Comparison of ENCODE assay signal across 8 cellular contexts in genomic region chr1:187928288-187928687, GRCh38.
DNase-seq lines count a peak whose midpoint lies in the region; ATAC-seq and TF ChIP-seq lines count a peak whose summit lies in the region.

No MANE protein-coding gene starts in this region.

- H3K27ac Mint-ChIP-seq in glutamatergic neuron (ENCODE audit: unreplicated experiment), result peak overlapping the region; percentile 77

- H3K9me2 ChIP-seq in GM23248 (ENCODE audit: insufficient read depth) (no peaks in the 10 kb centered on the region), OCI-LY1 (ENCODE audit: low read depth, low read length) (no peaks in the 10 kb centered on the region)

- H3K36me3 ChIP-seq in GM23248 (ENCODE audit: low read depth) (no peaks in the 10 kb centered on the region), OCI-LY1 (ENCODE audit: insufficient read depth, low read length) (no peaks in the 10 kb centered on the region), ascending aorta (no peaks in the 10 kb centered on the region)

- H3K27me3 ChIP-seq in GM23248 (replicated peaks; ENCODE audit: insufficient read depth) (no peaks in the 10 kb centered on the region), OCI-LY1 (ENCODE audit: insufficient read depth, low read length) (no peaks in the 10 kb centered on the region), ascending aorta (no peaks in the 10 kb centered on the region)

- DNase-seq in A172 (ENCODE audit: low spot score) (peak; percentile 56), GM23248 (peak; percentile 32), glutamatergic neuron (peak; percentile 66), ascending aorta (ENCODE audit: low spot score in 2 of 2) (no peak), SKM-1 treated with dmso at 0.1 percent for 144 hours (lab: John Stamatoyannopoulos, UW; ENCODE audit: unreplicated experiment) (no peak)
- no peak for DNase-seq in activated T-cell treated with anti-CD3 and anti-CD28 coated beads, Interleukin-2, amount 50 U/mL, for 48 hours

- no peaks in the 10 kb centered on the region for H3K9me3 ChIP-seq in GM23248 (ENCODE audit: low read depth)
- no peaks in the 10 kb centered on the region for H3K9me3 ChIP-seq in OCI-LY1 (ENCODE audit: low read length)
- H3K9me3 ChIP-seq in ascending aorta, result no peaks in the 10 kb centered on the region

- no peak overlapping the region for H3K4me3 Mint-ChIP-seq in glutamatergic neuron (ENCODE audit: unreplicated experiment)

- in situ Hi-C loops in GM23248 (cut with MboI), result no loop called here

- no peaks in the 10 kb centered on the region for H3K79me2 ChIP-seq in GM23248 (ENCODE audit: insufficient read depth)
- H3K79me2 ChIP-seq in OCI-LY1 (ENCODE audit: insufficient read depth, low read length), result no peaks in the 10 kb centered on the region

- H4K20me1 ChIP-seq in GM23248 (ENCODE audit: insufficient read depth) (no peaks in the 10 kb centered on the region), OCI-LY1 (ENCODE audit: insufficient read depth, low read length) (no peaks in the 10 kb centered on the region)

- no peak overlapping the region for H3K9ac ChIP-seq in GM23248
- no peak overlapping the region for H3K9ac ChIP-seq in OCI-LY1 (ENCODE audit: low read length)

- H3F3A ChIP-seq in GM23248 (ENCODE audit: insufficient read depth) (no peaks in the 10 kb centered on the region), OCI-LY1 (ENCODE audit: insufficient read depth, low read length) (no peaks in the 10 kb centered on the region)

- WGBS in GM23248 (ENCODE audit: low coverage in 1 of 2, low lambda C conversion rate in 2 of 2, missing lambda C conversion rate in 2 of 2), 2 experiments, result 2 to 5% methylated on average over 4 of the region's 4 CpGs

- H3K27ac ChIP-seq in GM23248, result no peak overlapping the region
- H3K27ac ChIP-seq in OCI-LY1 (ENCODE audit: low read depth, low read length, poor library complexity, severe bottlenecking), result no peak overlapping the region
- H3K27ac ChIP-seq in ascending aorta, result no peak overlapping the region

- no peaks in the 10 kb centered on the region for H3K36me3 Mint-ChIP-seq in glutamatergic neuron (ENCODE audit: unreplicated experiment)

- TF ChIP-seq CTCF in OCI-LY1 (IDR thresholded peaks at IDR 0.05; ENCODE audit: low read length), result peak; percentile 19; the same call in 1 of the 2 replicates
- TF ChIP-seq CTCF in glutamatergic neuron (IDR thresholded peaks at IDR 0.05; ENCODE audit: partially characterized antibody, unreplicated experiment), result no peak
- no peak for TF ChIP-seq CTCF in ascending aorta (IDR thresholded peaks at IDR 0.05)

- H3K4me2 ChIP-seq in GM23248 (ENCODE audit: unreplicated experiment) (no peak overlapping the region), OCI-LY1 (ENCODE audit: low read length) (no peak overlapping the region)

- no peaks in the 10 kb centered on the region for H3K27me3 Mint-ChIP-seq in glutamatergic neuron (ENCODE audit: unreplicated experiment)

- H3K4me3 ChIP-seq in GM23248, result no peak overlapping the region
- H3K4me3 ChIP-seq in OCI-LY1 (ENCODE audit: low read depth, low read length, poor library complexity, severe bottlenecking), result no peak overlapping the region
- no peak overlapping the region for H3K4me3 ChIP-seq in ascending aorta

- H2AFZ ChIP-seq in GM23248 (peak overlapping the region; percentile 45; the same call in 1 of the 2 replicates), OCI-LY1 (ENCODE audit: low read length) (no peak overlapping the region)

- H3K4me1 Mint-ChIP-seq in glutamatergic neuron (ENCODE audit: low read depth, unreplicated experiment), result peaks cover 20% of the 10 kb centered on the region

- H3K4me1 ChIP-seq in GM23248 (ENCODE audit: insufficient read depth) (no peaks in the 10 kb centered on the region), OCI-LY1 (ENCODE audit: insufficient read depth, low read length, severe bottlenecking) (no peaks in the 10 kb centered on the region), ascending aorta (no peaks in the 10 kb centered on the region)

- no peaks in the 10 kb centered on the region for H3K9me3 Mint-ChIP-seq in glutamatergic neuron (ENCODE audit: unreplicated experiment)

- no peak for ATAC-seq in GM19023 (IDR thresholded peaks at IDR 0.05; ENCODE audit: unreplicated experiment)

- intact Hi-C loops in ascending aorta (cut with DNase I), result no loop called here

Comparison
In these comparisons a context has a peak if more than half of its experiments do, and no peak if none do; other contexts are left out.
1. DNase-seq: peak in A172 (single experiment), GM23248 (single experiment) and glutamatergic neuron (single experiment); none in activated T-cell treated with anti-CD3 and anti-CD28 coated beads, Interleukin-2, amount 50 U/mL, for 48 hours (0 of 2), ascending aorta (0 of 2) and SKM-1 treated with dmso at 0.1 percent for 144 hours (single experiment).